In genomic region chr19:13094285-13094595, GRCh38 we compare ENCODE assay signal across 2 cellular contexts.
A peak's percentile ranks its signal among the peaks of the same experiment; 100 is the strongest.
TF ChIP-seq lines count a peak whose summit lies in the region.

No MANE protein-coding gene starts in this region.

TF ChIP-seq in GM23338, 12 proteins besides CTCF, POLR2A, EP300 and RAD21:
- TF ChIP-seq REST (IDR thresholded peaks at IDR 0.05; ENCODE audit: unreplicated experiment): no peak
TF ChIP-seq in GM23338: peak in this region for 0.

TF ChIP-seq in HepG2, 621 proteins besides CTCF, POLR2A, EP300 and RAD21:
- TF ChIP-seq HNRNPL (IDR thresholded peaks at IDR 0.05; ENCODE audit: low read depth, low read length) (peak; percentile 82; the same call in 1 of the 2 replicates), ZNF737 (CRISPR knock-in tag; IDR thresholded peaks at IDR 0.05; ENCODE audit: borderline replicate concordance) (no peak)
TF ChIP-seq in HepG2: peak in this region for 1.
